Comparison of ENCODE assay signal across 16 cellular contexts in genomic region chr18:50313031-50313607, GRCh38. TPM values are rescaled to one million over a fixed set of nuclear protein-coding genes. Genes with fewer than 3 reads are reported as not detected.
A peak's percentile ranks its signal among the peaks of the same experiment; 100 is the strongest.
DNase-seq lines count a peak whose midpoint lies in the region; ATAC-seq, FAIRE-seq and TF ChIP-seq lines count a peak whose summit lies in the region.
"Had no signal": no experiment of that assay in that cellular context is flagged by ENCODE, and none has a peak within 500 bp of the region (broad histone marks: within the 10 kb centered on the region; RNA-seq: fewer than 3 reads in every experiment).

No MANE protein-coding gene starts in this region.

- H3K27ac Mint-ChIP-seq in activated naive CD4-positive, alpha-beta T cell treated with anti-CD3 and anti-CD28 coated beads, Interleukin-2, amount 50 U/mL, for 72 hours, result no peak overlapping the region
- H3K27ac Mint-ChIP-seq: activated CD4-positive, alpha-beta memory T cell treated with anti-CD3 and anti-CD28 coated beads, Interleukin-2, amount 10 ng/mL, durations not matched to agents 7 days and 5 days; activated naive CD8-positive, alpha-beta T cell treated with anti-CD3 and anti-CD28 coated beads for 36 hours had no signal

- ATAC-seq in GM18861 (IDR thresholded peaks at IDR 0.05; ENCODE audit: unreplicated experiment) (peak; percentile 20), GM21737 (IDR thresholded peaks at IDR 0.05; ENCODE audit: unreplicated experiment) (peak; percentile 21), HG03280 (IDR thresholded peaks at IDR 0.05; ENCODE audit: unreplicated experiment) (peak; percentile 24)
- no peak for ATAC-seq in activated naive CD4-positive, alpha-beta T cell treated with anti-CD3 and anti-CD28 coated beads, Interleukin-2, amount 50 U/mL, for 72 hours
- ATAC-seq: left lung had no signal

- no peak overlapping the region for H3K9ac ChIP-seq in kidney (ENCODE audit: low read length in 2 of 2)

- no peak overlapping the region for H3K4me3 ChIP-seq in kidney (ENCODE audit: low read length in 2 of 2)
- H3K4me3 ChIP-seq: left lung had no signal

- TF ChIP-seq CTCF in kidney (IDR thresholded peaks at IDR 0.05; ENCODE audit: borderline replicate concordance, extremely low read depth, insufficient read depth), result no peak

- no peaks in the 10 kb centered on the region for H3K9me3 Mint-ChIP-seq in activated naive CD4-positive, alpha-beta T cell treated with anti-CD3 and anti-CD28 coated beads, Interleukin-2, amount 50 U/mL, for 72 hours
- H3K9me3 Mint-ChIP-seq: activated CD4-positive, alpha-beta memory T cell treated with anti-CD3 and anti-CD28 coated beads, Interleukin-2, amount 10 ng/mL, durations not matched to agents 7 days and 5 days; activated naive CD8-positive, alpha-beta T cell treated with anti-CD3 and anti-CD28 coated beads for 36 hours had no signal

- H3K36me3 Mint-ChIP-seq in activated naive CD4-positive, alpha-beta T cell treated with anti-CD3 and anti-CD28 coated beads, Interleukin-2, amount 50 U/mL, for 72 hours, result peaks cover 0 to 6% of the 10 kb centered on the region in 2 donors
- H3K36me3 Mint-ChIP-seq: activated naive CD8-positive, alpha-beta T cell treated with anti-CD3 and anti-CD28 coated beads for 36 hours had no signal

- H3K4me1 ChIP-seq in kidney (ENCODE audit: control insufficient read depth in 1 of 2, insufficient read depth in 1 of 2, low read depth in 1 of 2, low read length in 2 of 2), result peaks cover 4 to 9% of the 10 kb centered on the region in 2 donors

- no peak for DNase-seq in kidney
- no peak for DNase-seq in cerebellar cortex (ENCODE audit: low spot score)
- DNase-seq in activated naive CD4-positive, alpha-beta T cell treated with anti-CD3 and anti-CD28 coated beads, Interleukin-2, amount 50 U/mL, for 72 hours (ENCODE audit: low spot score in 2 of 2), result no peak
- DNase-seq in activated CD4-positive, alpha-beta T cell treated with anti-CD3 and anti-CD28 coated beads for 1 hour, result no peak
- DNase-seq in nucleus accumbens (lab: John Stamatoyannopoulos, UW), result no peak
- DNase-seq: activated CD4-positive, alpha-beta memory T cell treated with anti-CD3 and anti-CD28 coated beads, Interleukin-2, amount 10 ng/mL, durations not matched to agents 7 days and 5 days; activated naive CD8-positive, alpha-beta T cell treated with anti-CD3 and anti-CD28 coated beads for 36 hours; COR-L47; foreskin fibroblast; left lung; NCI-H526; stimulated activated CD4-positive, alpha-beta T cell treated with anti-CD3 and anti-CD28 coated beads, Interleukin-4, amount 100 ng/mL, for 24 hours; substantia nigra had no signal

- intact Hi-C loops in kidney (cut with DNase I), result no loop called here

- no peaks in the 10 kb centered on the region for H3K9me3 ChIP-seq in kidney (ENCODE audit: control insufficient read depth in 1 of 2, low read length in 2 of 2)
- H3K9me3 ChIP-seq: left lung had no signal

- H3K27ac ChIP-seq in kidney (ENCODE audit: low read depth in 2 of 2, low read length in 2 of 2), result peak overlapping the region; percentile 75 to 78
- H3K27ac ChIP-seq: left lung had no signal

- no peaks in the 10 kb centered on the region for H3K36me3 ChIP-seq in kidney (ENCODE audit: control insufficient read depth in 1 of 2, insufficient read depth in 2 of 2, low read length in 2 of 2)
- H3K36me3 ChIP-seq: left lung had no signal

- no peak for FAIRE-seq in kidney (lab: Jason Lieb, UNC)

RNA-seq across cellular contexts. Expression of gene CXXC1, which starts 25.6 kb away (rescaled TPM):
- total RNA-seq in kidney, result 88.7 TPM
- polyA plus RNA-seq in kidney (ENCODE audit: insufficient read depth, low read depth, low replicate concordance), result 39.0 TPM
- 100 to 1,000 TPM in 1 of 2 donors, 10 to 100 TPM in 1; 88.9 to 177 TPM for total RNA-seq in activated naive CD4-positive, alpha-beta T cell treated with anti-CD3 and anti-CD28 coated beads, Interleukin-2, amount 50 U/mL, for 72 hours

RNA-seq across cellular contexts. Expression of gene MBD1, which starts 31.8 kb away (rescaled TPM):
- 79.3 TPM for total RNA-seq in kidney
- 24.7 TPM for polyA plus RNA-seq in kidney (ENCODE audit: insufficient read depth, low read depth, low replicate concordance)
- 100 to 1,000 TPM in 1 of 2 donors, 10 to 100 TPM in 1; 79.7 to 123 TPM for total RNA-seq in activated naive CD4-positive, alpha-beta T cell treated with anti-CD3 and anti-CD28 coated beads, Interleukin-2, amount 50 U/mL, for 72 hours

RNA-seq across cellular contexts. Expression of gene CFAP53, which starts 46.8 kb away (rescaled TPM):
- total RNA-seq in kidney, result 1.3 TPM
- 3.9 TPM for polyA plus RNA-seq in kidney (ENCODE audit: insufficient read depth, low read depth, low replicate concordance)
- 1 to 10 TPM in 1 of 2 donors, under 1 TPM in 1; 0.82 to 2.2 TPM for total RNA-seq in activated naive CD4-positive, alpha-beta T cell treated with anti-CD3 and anti-CD28 coated beads, Interleukin-2, amount 50 U/mL, for 72 hours

Comparison
In these comparisons a context has a peak if more than half of its experiments do, and no peak if none do; other contexts are left out.
1. ATAC-seq: peak in GM18861 (single experiment), GM21737 (single experiment) and HG03280 (single experiment); none in activated naive CD4-positive, alpha-beta T cell treated with anti-CD3 and anti-CD28 coated beads, Interleukin-2, amount 50 U/mL, for 72 hours (0 of 2).